Comparison of ENCODE assay signal across 18 cellular contexts in genomic region chr1:230822092-230822581, GRCh38. TPM values are rescaled to one million over a fixed set of nuclear protein-coding genes. Genes with fewer than 3 reads are reported as not detected.
A peak's percentile ranks its signal among the peaks of the same experiment; 100 is the strongest.
DNase-seq lines count a peak whose midpoint lies in the region; ATAC-seq, FAIRE-seq and TF ChIP-seq lines count a peak whose summit lies in the region.
"Had no signal": no experiment of that assay in that cellular context is flagged by ENCODE, and none has a peak within 500 bp of the region (broad histone marks: within the 10 kb centered on the region; RNA-seq: fewer than 3 reads in every experiment).

No MANE protein-coding gene starts in this region.

- WGBS in HepG2 (ENCODE audit: low lambda C conversion rate) = 48% methylated on average over 11 of the region's 13 CpGs

- in situ Hi-C loops in HepG2 (cut with HindIII; ENCODE audit: extremely low pct_ligation_motif_present, low pct_unique_long_range_greater_than_20kb) = no loop called here

- TF ChIP-seq EP300 in HepG2 (IDR thresholded peaks at IDR 0.05; ENCODE audit: low read depth in 2 of 2, low read length in 2 of 2) (no peak), HepG2 (CRISPR knock-in tag; IDR thresholded peaks at IDR 0.05; ENCODE audit: borderline replicate concordance) (no peak)

- H3K36me3 ChIP-seq in WERI-Rb-1 (no peaks in the 10 kb centered on the region), HepG2 (replicated peaks in 1 of 2; ENCODE audit: control insufficient read depth in 1 of 2, insufficient read depth in 2 of 2, low read length in 2 of 2) (no peaks in the 10 kb centered on the region)
- H3K36me3 ChIP-seq: Peyer's patch had no signal

- no peak for TF ChIP-seq RAD21 in HepG2 (CRISPR knock-in tag; IDR thresholded peaks at IDR 0.05)

- H3K27me3 ChIP-seq in WERI-Rb-1 (ENCODE audit: insufficient read depth, low read depth, severe bottlenecking) (no peaks in the 10 kb centered on the region), HepG2 (ENCODE audit: control insufficient read depth in 1 of 2, insufficient read depth in 2 of 2, low read length in 2 of 2) (peaks cover 0 to 18% of the 10 kb centered on the region in 2 experiments; a peak in 2 of 5 replicates)
- H3K27me3 ChIP-seq: Peyer's patch had no signal

- POLR2A ChIA-PET in HepG2 (lab: Yijun Ruan, JAX) = no interaction called here

- no peak overlapping the region for H3K9ac ChIP-seq in HepG2 (ENCODE audit: insufficient read depth, low read depth, low read length)

- CTCF ChIA-PET in HepG2 (lab: Yijun Ruan, JAX; ENCODE audit: low intra/inter-chr PET ratio, low total read pairs) = no interaction called here

- H4K20me1 ChIP-seq in HepG2 (ENCODE audit: insufficient read depth, low read length) = no peaks in the 10 kb centered on the region

- H2AFZ ChIP-seq in HepG2 (ENCODE audit: low read length) = no peak overlapping the region

- H3K9me3 ChIP-seq in WERI-Rb-1 (ENCODE audit: severe bottlenecking) = no peaks in the 10 kb centered on the region
- no peaks in the 10 kb centered on the region for H3K9me3 ChIP-seq in HepG2 (ENCODE audit: low read length)
- H3K9me3 ChIP-seq: Peyer's patch had no signal

- no peaks in the 10 kb centered on the region for H3K4me1 ChIP-seq in HepG2 (ENCODE audit: insufficient read depth, low read length)

- no peak for TF ChIP-seq CTCF in WERI-Rb-1 (IDR thresholded peaks at IDR 0.05; ENCODE audit: low read depth, low read length)
- TF ChIP-seq CTCF in HepG2 (CRISPR knock-in tag; IDR thresholded peaks at IDR 0.05) = no peak

- no peak for TF ChIP-seq POLR2A in HepG2 (IDR thresholded peaks at IDR 0.05; ENCODE audit: insufficient read depth in 1 of 2, low read depth in 2 of 2, low read length in 2 of 2)

- H3K27ac ChIP-seq in cingulate gyrus (ENCODE audit: low read depth, low read length) = peak overlapping the region; percentile 95
- no peak overlapping the region for H3K27ac ChIP-seq in WERI-Rb-1
- H3K27ac ChIP-seq in HepG2 (ENCODE audit: extremely low read length, insufficient read depth, low read length) = no peak overlapping the region
- H3K27ac ChIP-seq: Peyer's patch had no signal

- no TSS peak for BruUV-seq in HepG2 (replicated peaks; lab: Mats Ljungman, UMichigan)

- ATAC-seq in left ventricle myocardium superior (peak; percentile 13), HG02840 (IDR thresholded peaks at IDR 0.05; ENCODE audit: low FRiP score, unreplicated experiment) (no peak), HepG2 (no peak)
- ATAC-seq: GM12878 had no signal

- H3K4me3 ChIP-seq in WERI-Rb-1 (ENCODE audit: low read depth, low read length) (no peak overlapping the region), HepG2 (replicated peaks in 1 of 3; ENCODE audit: insufficient read depth in 1 of 3, low read depth in 2 of 3, low read length in 3 of 3) (no peak overlapping the region)
- H3K4me3 ChIP-seq: GM12878, Peyer's patch, skin epidermis had no signal

- DNase-seq in Daoy (ENCODE audit: low read depth) = peak; percentile 26
- DNase-seq in left ventricle myocardium superior = peak; percentile 65
- DNase-seq in stromal cell of bone marrow (ENCODE audit: low read depth) = peak; percentile 74
- DNase-seq in D341Med (ENCODE audit: low spot score) = no peak
- no peak for DNase-seq in WERI-Rb-1
- DNase-seq in HepG2 (ENCODE audit: low spot score) = no peak
- DNase-seq: activated CD8-positive, alpha-beta memory T cell treated with anti-CD3 and anti-CD28 coated beads, Interleukin-2, amount 50 U/mL, for 48 hours; activated naive CD4-positive, alpha-beta T cell treated with anti-CD3 and anti-CD28 coated beads for 36 hours; DMS53; hypothalamus; mammary epithelial cell; NCI-H2081; NCI-H748 treated with DMSO at 0.1 percent for 48 hours; Peyer's patch had no signal

- no peak for FAIRE-seq in HepG2 (lab: Jason Lieb, UNC)
- FAIRE-seq: GM12878 had no signal

- intact Hi-C loops in left ventricle myocardium superior (cut with micrococcal nuclease) = no loop called here
- intact Hi-C loops in HepG2 (cut with micrococcal nuclease; ENCODE audit: unreplicated experiment) = no loop called here

- H3K79me2 ChIP-seq in HepG2 (ENCODE audit: insufficient read depth, low read length) = no peaks in the 10 kb centered on the region

- H3K4me2 ChIP-seq in HepG2 (ENCODE audit: low read depth, low read length) = no peak overlapping the region

TF ChIP-seq in HepG2, 621 proteins besides CTCF, POLR2A, EP300 and RAD21:
- TF ChIP-seq, protein P1, sequence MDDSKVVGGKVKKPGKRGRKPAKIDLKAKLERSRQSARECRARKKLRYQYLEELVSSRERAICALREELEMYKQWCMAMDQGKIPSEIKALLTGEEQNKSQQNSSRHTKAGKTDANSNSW (CRISPR knock-in tag; IDR thresholded peaks at IDR 0.05; ENCODE audit: borderline replicate concordance) = no peak
- no peak for TF ChIP-seq ZBTB7B (CRISPR knock-in tag; IDR thresholded peaks at IDR 0.05)
- no peak for TF ChIP-seq ZBTB2 (CRISPR knock-in tag; IDR thresholded peaks at IDR 0.05; ENCODE audit: low read depth)
- TF ChIP-seq TGIF2 (CRISPR knock-in tag; IDR thresholded peaks at IDR 0.05) = no peak
- TF ChIP-seq, protein P2, sequence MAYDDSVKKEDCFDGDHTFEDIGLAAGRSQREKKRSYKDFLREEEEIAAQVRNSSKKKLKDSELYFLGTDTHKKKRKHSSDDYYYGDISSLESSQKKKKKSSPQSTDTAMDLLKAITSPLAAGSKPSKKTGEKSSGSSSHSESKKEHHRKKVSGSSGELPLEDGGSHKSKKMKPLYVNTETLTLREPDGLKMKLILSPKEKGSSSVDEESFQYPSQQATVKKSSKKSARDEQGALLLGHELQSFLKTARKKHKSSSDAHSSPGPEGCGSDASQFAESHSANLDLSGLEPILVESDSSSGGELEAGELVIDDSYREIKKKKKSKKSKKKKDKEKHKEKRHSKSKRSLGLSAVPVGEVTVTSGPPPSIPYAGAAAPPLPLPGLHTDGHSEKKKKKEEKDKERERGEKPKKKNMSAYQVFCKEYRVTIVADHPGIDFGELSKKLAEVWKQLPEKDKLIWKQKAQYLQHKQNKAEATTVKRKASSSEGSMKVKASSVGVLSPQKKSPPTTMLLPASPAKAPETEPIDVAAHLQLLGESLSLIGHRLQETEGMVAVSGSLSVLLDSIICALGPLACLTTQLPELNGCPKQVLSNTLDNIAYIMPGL (CRISPR knock-in tag; IDR thresholded peaks at IDR 0.05; ENCODE audit: borderline replicate concordance in 1 of 2, low read depth in 1 of 2) = no peak
- TF ChIP-seq ZNF749 (CRISPR knock-in tag; IDR thresholded peaks at IDR 0.05; ENCODE audit: borderline replicate concordance) = no peak

RNA-seq across cellular contexts. Expression of gene C1orf198, which starts 46.2 kb away (rescaled TPM):
- total RNA-seq in Daoy (2014; rRNA removed; shearing (Covaris generic)) = 19.9 and 20.3 TPM in 2 replicates
- 49.8 TPM for total RNA-seq in left ventricle myocardium superior
- total RNA-seq in HepG2 (2016; rRNA removed; fragmentation: Illumina TruSeq; extraction: Trizol) = 13.4 and 16.0 TPM in 2 replicates
- total RNA-seq in HepG2 (2016; cell fraction: cytosol; rRNA removed; fragmentation: Illumina TruSeq; extraction: Trizol; ENCODE audit: low read depth) = 1.5 and 2.5 TPM in 2 replicates
- total RNA-seq in HepG2 (2016; cell fraction: insoluble cytoplasmic fraction; rRNA removed; fragmentation: Illumina TruSeq; extraction: Trizol) = 13.4 and 14.5 TPM in 2 replicates
- total RNA-seq in HepG2 (2016; cell fraction: membrane; rRNA removed; fragmentation: Illumina TruSeq; extraction: Trizol) = 8.6 and 8.8 TPM in 2 replicates
- total RNA-seq in HepG2 (2016; cell fraction: nucleus; rRNA removed; fragmentation: Illumina TruSeq; extraction: Trizol) = 8.3 and 9.9 TPM in 2 replicates
- polyA plus RNA-seq in HepG2 (2011; rRNA removed) = 12.7 and 13.7 TPM in 2 replicates
- 11.3 and 13.6 TPM in 2 replicates for polyA plus RNA-seq in HepG2 (2011; cell fraction: cytosol; rRNA removed)
- polyA plus RNA-seq in HepG2 (2011; cell fraction: nucleus; rRNA removed) = 16.2 and 18.1 TPM in 2 replicates
- 8.9 and 9.1 TPM in 2 replicates for polyA plus RNA-seq in HepG2 (2012)
- 1.5 and 1.6 TPM in 2 replicates for polyA plus RNA-seq in HepG2 (2016; cell fraction: cytosol; fragmentation: Illumina TruSeq; extraction: Trizol; ENCODE audit: low read depth)
- 19.1 and 21.4 TPM in 2 replicates for polyA plus RNA-seq in HepG2 (2016; cell fraction: insoluble cytoplasmic fraction; fragmentation: Illumina TruSeq; extraction: Trizol; ENCODE audit: low read depth)
- polyA plus RNA-seq in HepG2 (2016; cell fraction: membrane; fragmentation: Illumina TruSeq; extraction: Trizol; ENCODE audit: low read depth) = 6.0 and 6.2 TPM in 2 replicates
- 16.8 and 17.0 TPM in 2 replicates for polyA plus RNA-seq in HepG2 (2016; cell fraction: nucleus; fragmentation: Illumina TruSeq; extraction: Trizol; ENCODE audit: insufficient read depth, low read depth)
- polyA minus RNA-seq in HepG2 (2011; rRNA and poly(A)+ RNA removed; ENCODE audit: low replicate concordance) = 15.9 and 27.8 TPM in 2 replicates
- polyA minus RNA-seq in HepG2 (2011; cell fraction: cytosol; rRNA and poly(A)+ RNA removed) = 14.3 and 14.7 TPM in 2 replicates
- 12.6 and 12.7 TPM in 2 replicates for polyA minus RNA-seq in HepG2 (2011; cell fraction: nucleus; rRNA and poly(A)+ RNA removed)

Comparison
In these comparisons a context has a peak if more than half of its experiments do, and no peak if none do; other contexts are left out.
1. DNase-seq: peak in Daoy (single experiment), left ventricle myocardium superior (single experiment) and stromal cell of bone marrow (single experiment); none in D341Med (single experiment), WERI-Rb-1 (single experiment) and HepG2 (single experiment).